In genomic region chr10:80599424-80599847, GRCh38 we compare ENCODE assay signal across 8 cellular contexts.
DNase-seq lines count a peak whose midpoint lies in the region; ATAC-seq and TF ChIP-seq lines count a peak whose summit lies in the region.

No MANE protein-coding gene starts in this region.

- no peaks in the 10 kb centered on the region for H3K9me3 Mint-ChIP-seq in activated T-cell treated with anti-CD3 and anti-CD28 coated beads, Interleukin-2, amount 50 U/mL, for 4 hours

- ATAC-seq in GM18511 (IDR thresholded peaks at IDR 0.05; ENCODE audit: unreplicated experiment) (peak; percentile 65), HG02840 (IDR thresholded peaks at IDR 0.05; ENCODE audit: low FRiP score, unreplicated experiment) (peak; percentile 75)
- peak; percentile 43 to 62 for ATAC-seq in activated T-cell treated with anti-CD3 and anti-CD28 coated beads, Interleukin-2, amount 50 U/mL, for 4 hours

- H3K9me3 ChIP-seq in cardiac muscle cell (ENCODE audit: low read depth) = no peaks in the 10 kb centered on the region

- no peaks in the 10 kb centered on the region for H3K27me3 ChIP-seq in BJ (ENCODE audit: control insufficient read depth, insufficient read depth, low read length)
- H3K27me3 ChIP-seq in cardiac muscle cell = no peaks in the 10 kb centered on the region

- CTCF ChIA-PET in BJ (lab: Yijun Ruan, JAX) = interaction anchor here (0.8 to 1.7 kb wide), 6 partner anchors 11 to 62 kb away, joined by 3 to 6 read pairs (median 4); no protein-coding TSS in a partner anchor

- peaks cover 5% of the 10 kb centered on the region for H3K27me3 Mint-ChIP-seq in activated T-cell treated with anti-CD3 and anti-CD28 coated beads, Interleukin-2, amount 50 U/mL, for 4 hours (ENCODE audit: low read depth)

- peaks cover 5% of the 10 kb centered on the region for H3K4me1 ChIP-seq in cardiac muscle cell (ENCODE audit: low read depth)

- peak; percentile 63 for TF ChIP-seq CTCF in BJ (IDR thresholded peaks at IDR 0.05; ENCODE audit: insufficient read depth, low read depth, low read length)
- peak; percentile 91 for TF ChIP-seq CTCF in cardiac muscle cell (IDR thresholded peaks at IDR 0.05; ENCODE audit: low read depth, low read length)
- TF ChIP-seq CTCF in retinal pigment epithelial cell (conservative IDR thresholded peaks at IDR 0.05; ENCODE audit: low read depth, low read length) = peak; percentile 83

- POLR2A ChIA-PET in BJ (lab: Charles Lee) = no interaction called here

- H3K36me3 ChIP-seq in BJ (ENCODE audit: control insufficient read depth, insufficient read depth, low read length) = no peaks in the 10 kb centered on the region
- no peaks in the 10 kb centered on the region for H3K36me3 ChIP-seq in cardiac muscle cell

- no peak overlapping the region for H3K4me3 Mint-ChIP-seq in activated T-cell treated with anti-CD3 and anti-CD28 coated beads, Interleukin-2, amount 50 U/mL, for 4 hours

- H3K4me3 ChIP-seq in BJ (ENCODE audit: low read depth, low read length) (no peak overlapping the region), cardiac muscle cell (no peak overlapping the region), retinal pigment epithelial cell (ENCODE audit: low read length) (no peak overlapping the region)

- no peaks in the 10 kb centered on the region for H3K36me3 Mint-ChIP-seq in activated T-cell treated with anti-CD3 and anti-CD28 coated beads, Interleukin-2, amount 50 U/mL, for 4 hours (ENCODE audit: insufficient read depth)

- H3K4me1 Mint-ChIP-seq in activated T-cell treated with anti-CD3 and anti-CD28 coated beads, Interleukin-2, amount 50 U/mL, for 4 hours (ENCODE audit: low read depth) = no peaks in the 10 kb centered on the region

- H3K27ac ChIP-seq in cardiac muscle cell = no peak overlapping the region

- DNase-seq in BJ (ENCODE audit: low read depth) (no peak), NCI-H1092 treated with DMSO at 0.1 percent for 48 hours (lab: John Stamatoyannopoulos, UW) (peak; percentile 2), cardiac muscle cell (ENCODE audit: low read depth in 1 of 2, low spot score in 1 of 2) (peak; percentile 76 to 88), retinal pigment epithelial cell (ENCODE audit: low read depth) (no peak)
- no peak for DNase-seq in activated T-cell treated with anti-CD3 and anti-CD28 coated beads, Interleukin-2, amount 50 U/mL, for 4 hours
- no peak for DNase-seq in NK-92 treated with Interleukin-12 subunit alpha and Interleukin-12 subunit beta, amount 100 ng/mL, for 24 hours (lab: John Stamatoyannopoulos, UW)

Comparison
In these comparisons a context has a peak if more than half of its experiments do, and no peak if none do; other contexts are left out.
1. DNase-seq: peak in NCI-H1092 treated with DMSO at 0.1 percent for 48 hours (single experiment) and cardiac muscle cell (2 of 2); none in BJ (single experiment), activated T-cell treated with anti-CD3 and anti-CD28 coated beads, Interleukin-2, amount 50 U/mL, for 4 hours (single experiment), retinal pigment epithelial cell (single experiment) and NK-92 treated with Interleukin-12 subunit alpha and Interleukin-12 subunit beta, amount 100 ng/mL, for 24 hours (single experiment).
2. Peak in every context shown above with its lines, with median percentiles within 50 percentile points of each other: CTCF ChIP-seq and ATAC-seq.